ENCODE assay signal across 18 cellular contexts in the genomic region with DNA sequence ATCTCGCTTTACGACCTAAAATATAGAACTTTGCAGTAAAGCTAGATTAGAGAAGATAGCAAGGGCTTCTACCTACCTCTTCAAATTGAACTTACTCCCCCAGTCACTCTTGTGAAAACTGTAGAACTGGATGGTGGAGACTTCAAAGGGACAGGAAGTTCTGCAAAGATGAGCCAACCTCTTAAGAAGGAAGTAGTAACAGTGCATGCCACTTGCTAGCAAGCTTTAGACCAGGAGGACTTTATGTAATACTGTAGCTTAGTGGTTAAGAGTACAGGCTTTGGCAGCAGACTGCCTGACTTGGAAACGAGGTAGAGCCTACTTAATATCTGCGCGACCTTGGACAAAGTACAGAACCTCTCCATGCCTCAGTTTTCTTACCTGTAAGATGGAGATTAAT. TPM values are rescaled to one million over a fixed set of nuclear protein-coding genes. Genes with fewer than 3 reads are reported as not detected.
DNase-seq lines count a peak whose midpoint lies in the region; ATAC-seq and TF ChIP-seq lines count a peak whose summit lies in the region.
"Had no signal": no experiment of that assay in that cellular context is flagged by ENCODE, and none has a peak within 500 bp of the region (broad histone marks: within the 10 kb centered on the region; RNA-seq: fewer than 3 reads in every experiment).

No MANE protein-coding gene starts in this region.

- no peak overlapping the region for H3K4me3 ChIP-seq in NB4 (ENCODE audit: low read depth, low read length)
- H3K4me3 ChIP-seq: ovary had no signal

- peak; percentile 1 for DNase-seq in stimulated activated CD4-positive, alpha-beta T cell treated with anti-CD3 and anti-CD28 coated beads, Interleukin-2, amount 100 ng/mL, for 4 hours (ENCODE audit: low read depth)
- DNase-seq in stimulated activated CD4-positive, alpha-beta T cell treated with anti-CD3 and anti-CD28 coated beads, Interleukin-4, amount 100 ng/mL, for 1 hour = no peak
- DNase-seq in NB4 (ENCODE audit: low read depth) (peak; percentile 91), epidermal melanocyte (ENCODE audit: insufficient read length, low spot score) (no peak)
- peak; percentile 1 for DNase-seq in activated T-helper 1 cell treated with anti-CD3 and anti-CD28 coated beads, Interleukin-12 subunit alpha, Interleukin-12 subunit beta, Interleukin-2, Interleukin-4 antibody, amounts not matched to agents 30 ng/mL and 10 ng/mL and 1 ng/mL, durations not matched to agents 14 hours and 24 hours and 36 hours (ENCODE audit: low spot score)
- DNase-seq: cortex of kidney, DMS79 treated with DMSO at 0.1 percent for 48 hours, H9, KG1, midbrain, NCI-H187, NCI-H69, ovary had no signal

- TF ChIP-seq CTCF in NB4 (IDR thresholded peaks at IDR 0.05; ENCODE audit: low read depth, low read length) = no peak

- intact Hi-C loops in activated T-helper 1 cell treated with anti-CD3 and anti-CD28 coated beads, Interleukin-12 subunit alpha, Interleukin-12 subunit beta, Interleukin-2, Interleukin-4 antibody, amounts not matched to agents 30 ng/mL and 10 ng/mL and 1 ng/mL, durations not matched to agents 14 hours and 24 hours and 36 hours (cut with micrococcal nuclease) = loop anchor here (2.0 kb wide), 1 partner anchor 28 kb away; a partner anchor contains a TSS

- peaks cover 22% of the 10 kb centered on the region for H3K9me3 Mint-ChIP-seq in activated T-helper 1 cell treated with anti-CD3 and anti-CD28 coated beads, Interleukin-12 subunit alpha, Interleukin-12 subunit beta, Interleukin-2, Interleukin-4 antibody, amounts not matched to agents 30 ng/mL and 10 ng/mL and 1 ng/mL, durations not matched to agents 14 hours and 24 hours and 36 hours

- peak overlapping the region; percentile 23 for H3K27ac Mint-ChIP-seq in activated T-helper 1 cell treated with anti-CD3 and anti-CD28 coated beads, Interleukin-12 subunit alpha, Interleukin-12 subunit beta, Interleukin-2, Interleukin-4 antibody, amounts not matched to agents 30 ng/mL and 10 ng/mL and 1 ng/mL, durations not matched to agents 14 hours and 24 hours and 36 hours
- H3K27ac Mint-ChIP-seq: B cell, H9 had no signal

- peaks cover 16% of the 10 kb centered on the region for H3K4me1 Mint-ChIP-seq in activated T-helper 1 cell treated with anti-CD3 and anti-CD28 coated beads, Interleukin-12 subunit alpha, Interleukin-12 subunit beta, Interleukin-2, Interleukin-4 antibody, amounts not matched to agents 30 ng/mL and 10 ng/mL and 1 ng/mL, durations not matched to agents 14 hours and 24 hours and 36 hours (ENCODE audit: low read depth)
- H3K4me1 Mint-ChIP-seq: B cell, H9 had no signal

- peak overlapping the region; percentile 7 for H3K4me3 Mint-ChIP-seq in activated T-helper 1 cell treated with anti-CD3 and anti-CD28 coated beads, Interleukin-12 subunit alpha, Interleukin-12 subunit beta, Interleukin-2, Interleukin-4 antibody, amounts not matched to agents 30 ng/mL and 10 ng/mL and 1 ng/mL, durations not matched to agents 14 hours and 24 hours and 36 hours
- H3K4me3 Mint-ChIP-seq: B cell, H9 had no signal

- peaks cover 7% of the 10 kb centered on the region for H3K36me3 Mint-ChIP-seq in activated T-helper 1 cell treated with anti-CD3 and anti-CD28 coated beads, Interleukin-12 subunit alpha, Interleukin-12 subunit beta, Interleukin-2, Interleukin-4 antibody, amounts not matched to agents 30 ng/mL and 10 ng/mL and 1 ng/mL, durations not matched to agents 14 hours and 24 hours and 36 hours (ENCODE audit: low read depth)

- no peak for ATAC-seq in HG02852 (IDR thresholded peaks at IDR 0.05; ENCODE audit: unreplicated experiment)
- no peak for ATAC-seq in GM21786 (IDR thresholded peaks at IDR 0.05; ENCODE audit: unreplicated experiment)
- no peak for ATAC-seq in HG02571 (IDR thresholded peaks at IDR 0.05; ENCODE audit: unreplicated experiment)
- ATAC-seq: esophagus mucosa had no signal

- no peak for TF ChIP-seq POLR2A in NB4 (IDR thresholded peaks at IDR 0.05; ENCODE audit: extremely low read depth, insufficient read length)

- no peaks in the 10 kb centered on the region for H3K27me3 Mint-ChIP-seq in activated T-helper 1 cell treated with anti-CD3 and anti-CD28 coated beads, Interleukin-12 subunit alpha, Interleukin-12 subunit beta, Interleukin-2, Interleukin-4 antibody, amounts not matched to agents 30 ng/mL and 10 ng/mL and 1 ng/mL, durations not matched to agents 14 hours and 24 hours and 36 hours (ENCODE audit: insufficient read depth)

RNA-seq across cellular contexts. Expression of a gene that starts 27.5 kb away (rescaled TPM):
- total RNA-seq in activated T-helper 1 cell treated with anti-CD3 and anti-CD28 coated beads, Interleukin-12 subunit alpha, Interleukin-12 subunit beta, Interleukin-2, Interleukin-4 antibody, amounts not matched to agents 30 ng/mL and 10 ng/mL and 1 ng/mL, durations not matched to agents 14 hours and 24 hours and 36 hours = 73.0 and 74.6 TPM in 2 replicates

Comparison
In these comparisons a context has a peak if more than half of its experiments do, and no peak if none do; other contexts are left out.
1. DNase-seq: peak in stimulated activated CD4-positive, alpha-beta T cell treated with anti-CD3 and anti-CD28 coated beads, Interleukin-2, amount 100 ng/mL, for 4 hours (single experiment), NB4 (single experiment) and activated T-helper 1 cell treated with anti-CD3 and anti-CD28 coated beads, Interleukin-12 subunit alpha, Interleukin-12 subunit beta, Interleukin-2, Interleukin-4 antibody, amounts not matched to agents 30 ng/mL and 10 ng/mL and 1 ng/mL, durations not matched to agents 14 hours and 24 hours and 36 hours (single experiment); none in stimulated activated CD4-positive, alpha-beta T cell treated with anti-CD3 and anti-CD28 coated beads, Interleukin-4, amount 100 ng/mL, for 1 hour (single experiment) and epidermal melanocyte (single experiment).